ENCODE assay signal across 23 cellular contexts in the genomic region with DNA sequence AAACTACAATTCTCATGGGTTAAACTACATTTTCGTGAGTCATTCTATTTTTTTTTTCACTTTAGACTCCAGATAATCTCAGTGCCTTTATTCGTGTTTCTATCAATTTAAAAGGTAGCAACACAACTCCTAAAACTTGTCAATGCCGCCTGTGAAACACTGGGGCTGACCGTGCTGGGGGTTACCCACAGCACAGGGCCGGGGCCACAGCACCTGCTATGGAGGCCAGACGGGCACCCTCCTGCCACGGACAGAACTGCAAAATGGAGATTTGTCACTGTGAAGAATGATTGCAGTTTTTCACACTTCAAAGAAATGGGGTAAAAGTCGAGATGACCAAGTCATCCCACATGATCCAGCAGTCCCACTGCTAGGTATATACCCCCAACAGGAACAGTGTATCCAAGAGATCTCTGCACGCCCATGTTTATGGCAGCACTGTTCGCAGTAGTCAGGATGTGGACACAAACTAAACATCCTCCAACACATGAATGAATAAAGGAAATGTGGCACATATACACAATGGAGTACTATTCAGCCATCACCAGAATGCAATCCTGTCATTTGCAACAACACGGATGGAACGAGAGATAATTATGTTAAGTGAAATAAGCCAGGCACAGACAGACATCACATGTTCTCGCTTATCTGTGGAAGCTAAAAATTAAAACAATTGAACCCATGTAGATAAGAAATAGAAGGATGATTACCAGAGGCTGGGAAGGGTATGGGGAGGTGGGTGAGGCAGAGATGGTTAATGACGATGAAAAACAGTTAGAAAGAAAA.
DNase-seq lines count a peak whose midpoint lies in the region; ATAC-seq lines count a peak whose summit lies in the region.
"Had no signal": no experiment of that assay in that cellular context is flagged by ENCODE, and none has a peak within 500 bp of the region (broad histone marks: within the 10 kb centered on the region; RNA-seq: fewer than 3 reads in every experiment).

No MANE protein-coding gene starts in this region.

- peak overlapping the region; percentile 12 for H3K4me3 Mint-ChIP-seq in T-helper 17 cell
- H3K4me3 Mint-ChIP-seq: CD14-positive monocyte; CD4-positive, alpha-beta T cell; CD8-positive, alpha-beta memory T cell had no signal

- H2AK5ac ChIP-seq in trophoblast cell (ENCODE audit: low read length), result no peak overlapping the region

- no peak overlapping the region for H3K4me2 ChIP-seq in trophoblast cell (ENCODE audit: low read length)
- H3K4me2 ChIP-seq: A549; BLaER1 treated with 17β-estradiol and CSF1 and Interleukin-3, amounts not matched to agents 10 nM and 100 nM had no signal

- no peaks in the 10 kb centered on the region for H3K36me3 ChIP-seq in trophoblast cell (ENCODE audit: control insufficient read depth in 1 of 2, insufficient read depth in 2 of 2, low read length in 2 of 2)
- H3K36me3 ChIP-seq: BE2C; BLaER1 treated with 17β-estradiol and CSF1 and Interleukin-3, amounts not matched to agents 10 nM and 100 nM had no signal

- no peaks in the 10 kb centered on the region for H3K27me3 ChIP-seq in trophoblast cell (ENCODE audit: insufficient read depth, low read length)
- H3K27me3 ChIP-seq: BE2C; BLaER1 treated with 17β-estradiol and CSF1 and Interleukin-3, amounts not matched to agents 10 nM and 100 nM had no signal

- no peak overlapping the region for H3K27ac Mint-ChIP-seq in T-helper 17 cell
- H3K27ac Mint-ChIP-seq: CD14-positive monocyte; CD4-positive, alpha-beta T cell; CD8-positive, alpha-beta memory T cell had no signal

- H3K18ac ChIP-seq in trophoblast cell (ENCODE audit: low read length), result no peak overlapping the region

- H3K4me3 ChIP-seq in trophoblast cell (ENCODE audit: low read depth, low read length), result no peak overlapping the region
- H3K4me3 ChIP-seq: A549; BLaER1 treated with 17β-estradiol and CSF1 and Interleukin-3, amounts not matched to agents 10 nM and 100 nM; GM12878 had no signal

- DNase-seq in SK-N-DZ (ENCODE audit: low spot score) (peak; percentile 70), T-helper 17 cell (no peak), trophoblast cell (no peak), NCI-H2029 (lab: John Stamatoyannopoulos, UW) (no peak), iPS-NIHi7 (ENCODE audit: extremely low spot score) (no peak)
- DNase-seq in NK-92 treated with Interleukin-12 subunit alpha and Interleukin-12 subunit beta, amount 100 ng/mL, for 24 hours (lab: John Stamatoyannopoulos, UW), result no peak
- DNase-seq: 8988T; ACHN; AML-193; BE2C; CD4-positive, alpha-beta T cell; CD8-positive, alpha-beta memory T cell; DMS 273 treated with DMSO at 0.1 percent for 48 hours; DMS79; EL; GDM1; GOT3; H7; HCEC 1CT had no signal

- peak overlapping the region; percentile 11 for H3K23ac ChIP-seq in trophoblast cell (ENCODE audit: low read length)

- no peak overlapping the region for H4K8ac ChIP-seq in trophoblast cell (ENCODE audit: low read depth, low read length)

- H3K27me3 Mint-ChIP-seq in T-helper 17 cell, result peaks cover 18% of the 10 kb centered on the region
- H3K27me3 Mint-ChIP-seq: CD4-positive, alpha-beta T cell had no signal

- peaks cover 6% of the 10 kb centered on the region for H3K79me1 ChIP-seq in trophoblast cell (ENCODE audit: low read length)

- no peak overlapping the region for H4K91ac ChIP-seq in trophoblast cell (ENCODE audit: low read depth, low read length)

- H3K36me3 Mint-ChIP-seq in T-helper 17 cell (ENCODE audit: low read depth), result no peaks in the 10 kb centered on the region
- H3K36me3 Mint-ChIP-seq: CD14-positive monocyte; CD8-positive, alpha-beta memory T cell had no signal

- H3K4ac ChIP-seq in trophoblast cell (ENCODE audit: low read depth, low read length), result no peak overlapping the region

- H3K27ac ChIP-seq in trophoblast cell (ENCODE audit: low read depth, low read length), result no peak overlapping the region
- H3K27ac ChIP-seq: A549; BLaER1 treated with 17β-estradiol and CSF1 and Interleukin-3, amounts not matched to agents 10 nM and 100 nM had no signal

- no peak overlapping the region for H4K12ac ChIP-seq in trophoblast cell (ENCODE audit: low read depth, low read length)

- no peak overlapping the region for H2AFZ ChIP-seq in trophoblast cell (ENCODE audit: insufficient read depth, low read length, poor library complexity)

- H3K9ac ChIP-seq in trophoblast cell (ENCODE audit: low read length), result no peak overlapping the region
- H3K9ac ChIP-seq: BLaER1 treated with 17β-estradiol and CSF1 and Interleukin-3, amounts not matched to agents 10 nM and 100 nM had no signal

- ATAC-seq in T-helper 17 cell, result no peak
- ATAC-seq: A549, GM12878 had no signal

- peaks cover 0 to 6% of the 10 kb centered on the region in 2 experiments for H3K4me1 ChIP-seq in trophoblast cell (ENCODE audit: control insufficient read depth in 1 of 2, insufficient read depth in 2 of 2, low read length in 2 of 2)
- H3K4me1 ChIP-seq: A549, BE2C had no signal

- H2BK12ac ChIP-seq in trophoblast cell (ENCODE audit: low read length), result no peak overlapping the region

- H2BK5ac ChIP-seq in trophoblast cell (ENCODE audit: low read depth, low read length, poor library complexity), result no peak overlapping the region

- no CpG with 5 or more reads among the region's 14 CpGs for WGBS in trophoblast cell (ENCODE audit: extremely low coverage, insufficient coverage, insufficient read length)

- no peaks in the 10 kb centered on the region for H3K79me2 ChIP-seq in trophoblast cell (ENCODE audit: control insufficient read depth, insufficient read depth, low read length, poor library complexity)

- H3K4me1 Mint-ChIP-seq in T-helper 17 cell, result peaks cover 3% of the 10 kb centered on the region
- H3K4me1 Mint-ChIP-seq: CD14-positive monocyte; CD8-positive, alpha-beta memory T cell had no signal

- no peak overlapping the region for H3K14ac ChIP-seq in trophoblast cell (ENCODE audit: low read length)

- H2BK120ac ChIP-seq in trophoblast cell (ENCODE audit: insufficient read depth, low read length, poor library complexity), result no peak overlapping the region

- H3K9me3 ChIP-seq in T-helper 17 cell (ENCODE audit: control insufficient read depth, low read length, poor library complexity, severe bottlenecking) (no peaks in the 10 kb centered on the region), trophoblast cell (ENCODE audit: insufficient read depth, low read depth, low read length) (no peaks in the 10 kb centered on the region)
- H3K9me3 ChIP-seq: A549; BE2C; BLaER1 treated with 17β-estradiol and CSF1 and Interleukin-3, amounts not matched to agents 10 nM and 100 nM had no signal
